1 cellular context compared by ENCODE assay signal in the genomic region with DNA sequence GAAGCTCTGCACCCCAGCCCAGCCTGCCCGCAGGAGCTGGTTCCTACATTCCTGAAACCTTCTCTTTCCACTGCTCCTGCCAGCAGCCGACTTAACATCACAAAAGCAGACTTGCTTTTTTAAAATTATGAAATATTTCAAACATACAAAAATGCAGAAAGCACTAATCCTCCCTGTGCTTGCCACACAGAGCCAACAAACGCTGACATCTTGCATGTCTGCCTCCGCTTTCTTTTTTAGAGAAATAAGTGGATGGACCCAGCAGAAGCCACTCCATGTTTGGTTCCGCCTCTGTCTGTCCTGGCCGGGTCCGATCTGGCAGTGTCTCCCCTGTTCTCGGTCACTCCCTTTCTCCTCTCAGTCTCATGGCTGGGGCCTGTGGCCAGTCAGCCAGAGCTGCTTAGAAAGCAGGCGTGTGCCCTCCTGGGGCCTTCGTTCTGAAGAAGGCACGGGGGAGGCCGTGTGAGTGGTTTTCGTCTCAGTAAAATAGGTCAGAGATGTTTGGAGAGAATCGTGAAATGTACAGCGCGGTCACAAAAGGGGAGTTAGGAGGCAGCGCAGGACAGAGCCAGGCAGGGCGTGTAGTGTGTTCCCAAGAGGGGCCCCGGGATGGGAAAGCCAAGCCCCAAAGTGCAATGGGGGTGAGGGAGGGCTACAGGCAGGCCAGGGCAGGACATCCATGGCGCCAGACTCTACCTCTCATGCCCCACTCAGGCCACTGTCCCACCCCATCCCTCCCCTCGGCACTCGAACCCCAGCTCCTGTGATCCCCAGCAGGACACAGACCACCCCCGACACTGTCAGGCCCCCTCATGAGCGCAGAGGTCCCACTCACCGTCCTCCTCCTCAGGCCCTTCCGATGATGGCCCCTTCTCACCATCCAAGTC.
TF ChIP-seq lines count a peak whose summit lies in the region.

No MANE protein-coding gene starts in this region.

TF ChIP-seq in IMR-90, 13 proteins besides CTCF, POLR2A, EP300 and RAD21:
- TF ChIP-seq CHD1 (IDR thresholded peaks at IDR 0.05; ENCODE audit: low read depth, low read length) = no peak
- no peak for TF ChIP-seq MXI1 (IDR thresholded peaks at IDR 0.05; ENCODE audit: borderline replicate concordance, low read depth, low read length)
- TF ChIP-seq RFX5 (IDR thresholded peaks at IDR 0.05; ENCODE audit: low read depth, low read length) = no peak
- no peak for TF ChIP-seq BHLHE40 (IDR thresholded peaks at IDR 0.05; ENCODE audit: low read depth, low read length)
TF ChIP-seq in IMR-90: peak in this region for 0.
